Comparison of ENCODE assay signal across 8 cellular contexts in genomic region chr17:33038740-33039139, GRCh38. TPM values are rescaled to one million over a fixed set of nuclear protein-coding genes. Genes with fewer than 3 reads are reported as not detected.
DNase-seq lines count a peak whose midpoint lies in the region; ATAC-seq and TF ChIP-seq lines count a peak whose summit lies in the region.

No MANE protein-coding gene starts in this region.

- H2AFZ ChIP-seq in OCI-LY7 (ENCODE audit: low read length) (no peak overlapping the region), osteoblast (ENCODE audit: low read length) (no peak overlapping the region)

- no peaks in the 10 kb centered on the region for H3K36me3 Mint-ChIP-seq in activated naive CD4-positive, alpha-beta T cell treated with anti-CD3 and anti-CD28 coated beads, Interleukin-2, amount 10 ng/mL, durations not matched to agents 7 days and 5 days

- no peak overlapping the region for H3K4me3 Mint-ChIP-seq in activated naive CD4-positive, alpha-beta T cell treated with anti-CD3 and anti-CD28 coated beads, Interleukin-2, amount 10 ng/mL, durations not matched to agents 7 days and 5 days

- H3K4me3 ChIP-seq in OCI-LY7 (ENCODE audit: low read depth, low read length, poor library complexity, severe bottlenecking) (no peak overlapping the region), osteoblast (ENCODE audit: insufficient read depth, low read length) (no peak overlapping the region)

- no TSS peak for BruUV-seq in OCI-LY7 (replicated peaks; lab: Mats Ljungman, UMichigan)

- H4K20me1 ChIP-seq in OCI-LY7 (ENCODE audit: insufficient read depth, low read length) (no peaks in the 10 kb centered on the region), osteoblast (ENCODE audit: insufficient read depth, low read length) (no peaks in the 10 kb centered on the region)

- H3K9me3 ChIP-seq in OCI-LY7 (ENCODE audit: low read length) (no peaks in the 10 kb centered on the region), osteoblast (ENCODE audit: low read depth, low read length) (no peaks in the 10 kb centered on the region)

- TF ChIP-seq CTCF in OCI-LY7 (conservative IDR thresholded peaks at IDR 0.05; ENCODE audit: low read length) (peak; percentile 74), osteoblast (IDR thresholded peaks at IDR 0.05; ENCODE audit: extremely low read depth, low read depth, low read length) (peak; percentile 59)

- H3K27ac ChIP-seq in OCI-LY7 (ENCODE audit: low read depth, low read length, poor library complexity, severe bottlenecking) (no peak overlapping the region), osteoblast (ENCODE audit: low read depth, low read length) (no peak overlapping the region)

- CTCF ChIA-PET in activated naive CD4-positive, alpha-beta T cell treated with anti-CD3 and anti-CD28 coated beads, Interleukin-2, amount 10 ng/mL, durations not matched to agents 7 days and 5 days (lab: Charles Lee), result interaction anchor here (0.7 to 1.4 kb wide), 4 partner anchors 11 to 18 kb away, joined by 3 to 4 read pairs (median 3); no protein-coding TSS in a partner anchor
- CTCF ChIA-PET in OCI-LY7 (lab: Charles Lee; ENCODE audit: unreplicated experiment), result no interaction called here

- no peaks in the 10 kb centered on the region for H3K9me3 Mint-ChIP-seq in activated naive CD4-positive, alpha-beta T cell treated with anti-CD3 and anti-CD28 coated beads, Interleukin-2, amount 10 ng/mL, durations not matched to agents 7 days and 5 days

- peak; percentile 40 for DNase-seq in activated naive CD4-positive, alpha-beta T cell treated with anti-CD3 and anti-CD28 coated beads, Interleukin-2, amount 10 ng/mL, durations not matched to agents 7 days and 5 days
- no peak for DNase-seq in activated naive CD4-positive, alpha-beta T cell (lab: John Stamatoyannopoulos, UW)
- DNase-seq in OCI-LY7 (ENCODE audit: low spot score) (peak; percentile 3), osteoblast (ENCODE audit: insufficient read length, low spot score, missing footprints) (no peak), SIG-M5 (lab: John Stamatoyannopoulos, UW) (no peak)

- H3K27me3 ChIP-seq in osteoblast (ENCODE audit: insufficient read depth, low read length), result no peaks in the 10 kb centered on the region

- H3K4me1 Mint-ChIP-seq in activated naive CD4-positive, alpha-beta T cell treated with anti-CD3 and anti-CD28 coated beads, Interleukin-2, amount 10 ng/mL, durations not matched to agents 7 days and 5 days, result no peaks in the 10 kb centered on the region

- POLR2A ChIA-PET in OCI-LY7 (lab: Charles Lee), result no interaction called here

- H3K27me3 Mint-ChIP-seq in activated naive CD4-positive, alpha-beta T cell treated with anti-CD3 and anti-CD28 coated beads, Interleukin-2, amount 10 ng/mL, durations not matched to agents 7 days and 5 days, result peaks cover 9% of the 10 kb centered on the region

- H3K79me2 ChIP-seq in OCI-LY7 (ENCODE audit: insufficient read depth, low read depth, low read length) (no peaks in the 10 kb centered on the region), osteoblast (ENCODE audit: insufficient read depth, low read length) (no peaks in the 10 kb centered on the region)

- H3K36me3 ChIP-seq in OCI-LY7 (ENCODE audit: insufficient read depth, low read length) (no peaks in the 10 kb centered on the region), osteoblast (ENCODE audit: insufficient read depth, low read length) (no peaks in the 10 kb centered on the region)

- intact Hi-C loops in OCI-LY7 (cut with micrococcal nuclease; ENCODE audit: unreplicated experiment), result no loop called here

- H3K27ac Mint-ChIP-seq in activated naive CD4-positive, alpha-beta T cell treated with anti-CD3 and anti-CD28 coated beads, Interleukin-2, amount 10 ng/mL, durations not matched to agents 7 days and 5 days, result no peak overlapping the region

- no peaks in the 10 kb centered on the region for H3K4me1 ChIP-seq in OCI-LY7 (ENCODE audit: insufficient read depth, low read length, poor library complexity, severe bottlenecking)
- H3K4me1 ChIP-seq in osteoblast (ENCODE audit: insufficient read depth, low read length), result no peaks in the 10 kb centered on the region

- ATAC-seq in esophagus mucosa (peak; percentile 65), GM21576 (IDR thresholded peaks at IDR 0.05; ENCODE audit: unreplicated experiment) (no peak), GM18907 (IDR thresholded peaks at IDR 0.05; ENCODE audit: unreplicated experiment) (no peak)

- H3K9me2 ChIP-seq in OCI-LY7 (ENCODE audit: insufficient read depth, low read length), result no peaks in the 10 kb centered on the region

- H3K4me2 ChIP-seq in OCI-LY7 (ENCODE audit: low read length) (no peak overlapping the region), osteoblast (ENCODE audit: insufficient read depth, low read length) (no peak overlapping the region)

RNA-seq across cellular contexts. Expression of gene SPACA3, which starts 47.1 kb away (rescaled TPM):
- not detected in 2 replicates for total RNA-seq in OCI-LY7 (2014; rRNA removed; shearing (Covaris generic))
- not detected in 2 replicates for total RNA-seq in OCI-LY7 (2022)
- total RNA-seq in esophagus mucosa, result not detected
- total RNA-seq in osteoblast, result not detected in 2 replicates

Comparison
In these comparisons a context has a peak if more than half of its experiments do, and no peak if none do; other contexts are left out.
1. DNase-seq: peak in activated naive CD4-positive, alpha-beta T cell treated with anti-CD3 and anti-CD28 coated beads, Interleukin-2, amount 10 ng/mL, durations not matched to agents 7 days and 5 days (single experiment) and OCI-LY7 (single experiment); none in activated naive CD4-positive, alpha-beta T cell (0 of 4), osteoblast (single experiment) and SIG-M5 (single experiment).